In the genomic region with DNA sequence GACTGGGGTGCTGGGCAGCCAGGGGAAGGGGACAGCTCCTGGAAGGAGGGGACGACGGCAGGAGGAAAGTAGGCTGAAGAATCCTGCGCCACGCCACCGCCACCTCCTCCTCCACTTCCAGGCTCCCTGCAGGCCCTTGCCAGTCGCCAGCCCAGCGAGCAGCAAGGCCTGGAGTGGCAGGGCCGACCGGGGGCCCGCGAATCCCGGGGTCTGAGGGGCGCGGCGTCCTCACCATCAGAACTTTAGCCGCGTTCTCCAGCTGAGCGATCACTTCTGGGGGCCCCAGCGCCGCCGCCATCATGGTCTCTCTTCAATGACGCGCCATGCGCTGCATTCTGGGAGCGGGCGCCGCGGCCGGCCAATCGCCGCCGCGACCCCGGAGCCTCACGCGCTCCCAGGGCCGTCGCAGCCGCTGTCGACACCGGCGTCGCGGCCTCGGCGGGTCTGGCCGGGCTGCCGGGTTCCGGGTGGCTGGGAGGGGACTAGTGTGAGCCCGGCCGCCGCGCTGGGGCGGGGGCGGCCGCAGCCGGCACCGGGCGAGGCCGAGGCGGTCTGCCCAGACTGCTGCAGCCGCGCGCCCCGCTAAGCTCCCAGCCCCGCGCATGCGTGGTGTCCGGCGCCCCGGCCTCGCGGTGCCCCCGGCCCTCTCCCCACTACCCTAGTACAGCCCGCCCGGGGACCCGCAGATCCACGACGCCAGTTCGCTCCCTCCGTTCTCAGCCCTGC, we compare ENCODE assay signal across 8 cellular contexts. TPM values are rescaled to one million over a fixed set of nuclear protein-coding genes. Genes with fewer than 3 reads are reported as not detected.
DNase-seq lines count a peak whose midpoint lies in the region; ATAC-seq and TF ChIP-seq lines count a peak whose summit lies in the region.

A gene (minus strand): TSS at position 309 of the 726 bp plus-strand sequence. CDS start 8 bp downstream, at position 301.

- H3K4me1 ChIP-seq in uterus = no peaks in the 10 kb centered on the region

- H3K36me3 ChIP-seq in uterus = no peaks in the 10 kb centered on the region

- peaks cover 17% of the 10 kb centered on the region for H3K4me1 Mint-ChIP-seq in T-helper 1 cell treated with Interleukin-12 subunit alpha and Interleukin-12 subunit beta and Interleukin-4 antibody, amounts not matched to agents 30 μg/mL and 1 μg/mL, for 36 hours (ENCODE audit: low read depth)

- DNase-seq in GM12864 (ENCODE audit: low read depth) = peak; percentile 24
- DNase-seq in HEK293T (ENCODE audit: extremely low spot score) = peak; percentile 71
- peak; percentile 88 for DNase-seq in NAMALWA (ENCODE audit: low spot score)
- peak; percentile 48 for DNase-seq in amniotic stem cell (lab: John Stamatoyannopoulos, UW)
- peak; percentile 89 for DNase-seq in left ventricle myocardium superior
- peak; percentile 73 for DNase-seq in putamen (ENCODE audit: low spot score)
- DNase-seq in uterus = peak; percentile 60 to 77

- peak within 1 kb of the TSS; percentile 96 for H3K4me3 Mint-ChIP-seq in T-helper 1 cell treated with Interleukin-12 subunit alpha and Interleukin-12 subunit beta and Interleukin-4 antibody, amounts not matched to agents 30 μg/mL and 1 μg/mL, for 36 hours

- peak within 1 kb of the TSS; percentile 97 for H3K27ac Mint-ChIP-seq in T-helper 1 cell treated with Interleukin-12 subunit alpha and Interleukin-12 subunit beta and Interleukin-4 antibody, amounts not matched to agents 30 μg/mL and 1 μg/mL, for 36 hours

- intact Hi-C loops in left ventricle myocardium superior (cut with micrococcal nuclease) = no loop called here
- intact Hi-C loops in uterus (cut with DNase I; ENCODE audit: low total_unique reads) = no loop called here

- H3K27me3 Mint-ChIP-seq in T-helper 1 cell treated with Interleukin-12 subunit alpha and Interleukin-12 subunit beta and Interleukin-4 antibody, amounts not matched to agents 30 μg/mL and 1 μg/mL, for 36 hours (ENCODE audit: low read depth) = no peaks in the 10 kb centered on the region

- H3K4me3 ChIP-seq in GM12864 (ENCODE audit: low read depth, low read length) = peak within 1 kb of the TSS; percentile 90
- H3K4me3 ChIP-seq in uterus = peak within 1 kb of the TSS; percentile 79 to 99

- peak within 1 kb of the TSS; percentile 92 for H3K27ac ChIP-seq in uterus

- no peaks in the 10 kb centered on the region for H3K9me3 Mint-ChIP-seq in T-helper 1 cell treated with Interleukin-12 subunit alpha and Interleukin-12 subunit beta and Interleukin-4 antibody, amounts not matched to agents 30 μg/mL and 1 μg/mL, for 36 hours

- TF ChIP-seq POLR2A in uterus (IDR thresholded peaks at IDR 0.05) = peak; percentile 47 to 66

- H3K27me3 ChIP-seq in uterus = no peaks in the 10 kb centered on the region

- no peaks in the 10 kb centered on the region for H3K9me3 ChIP-seq in uterus

- POLR2A ChIA-PET in HEK293T (lab: Yijun Ruan, JAX) = interaction anchor here (1.0 to 2.4 kb wide), 9 partner anchors 18 to 407 kb away, joined by 3 to 8 read pairs (median 3); no protein-coding TSS in a partner anchor

- CTCF ChIA-PET in HEK293T (lab: Yijun Ruan, JAX) = no interaction called here

- TF ChIP-seq CTCF in GM12864 (IDR thresholded peaks at IDR 0.05; ENCODE audit: low read depth, low read length, missing control alignments) (no peak), uterus (IDR thresholded peaks at IDR 0.05) (no peak)

- ATAC-seq in left ventricle myocardium superior = peak; percentile 98

- H3K36me3 Mint-ChIP-seq in T-helper 1 cell treated with Interleukin-12 subunit alpha and Interleukin-12 subunit beta and Interleukin-4 antibody, amounts not matched to agents 30 μg/mL and 1 μg/mL, for 36 hours (ENCODE audit: low read depth) = peaks cover 10% of the 10 kb centered on the region

TF ChIP-seq in HEK293T, 16 proteins besides CTCF, POLR2A, EP300 and RAD21:
- TF ChIP-seq ARNT (IDR thresholded peaks at IDR 0.05) (0 out of 2 replicates have a peak, but pooled peaks have one; percentile 29), ELF4 (IDR thresholded peaks at IDR 0.05) (0 out of 2 replicates have a peak, but pooled peaks have one; percentile 6), SP1 (IDR thresholded peaks at IDR 0.05) (no peak), ZNF384 (IDR thresholded peaks at IDR 0.05) (no peak), FOXM1 (IDR thresholded peaks at IDR 0.05; ENCODE audit: borderline replicate concordance) (0 out of 2 replicates have a peak, but pooled peaks have one; percentile 15), HDGF (IDR thresholded peaks at IDR 0.05; ENCODE audit: borderline replicate concordance) (no peak), TARDBP (IDR thresholded peaks at IDR 0.05) (no peak), FOXA1 (IDR thresholded peaks at IDR 0.05) (no peak), SUZ12 (IDR thresholded peaks at IDR 0.05) (no peak), L3MBTL2 (conservative IDR thresholded peaks at IDR 0.05) (no peak), BHLHE40 (IDR thresholded peaks at IDR 0.05; ENCODE audit: borderline replicate concordance) (no peak), FOXK2 (IDR thresholded peaks at IDR 0.05) (no peak), NFRKB (IDR thresholded peaks at IDR 0.05) (no peak), LEF1 (IDR thresholded peaks at IDR 0.05; ENCODE audit: borderline replicate concordance) (peak; percentile 39; the same call in 1 of the 2 replicates), CTBP1 (IDR thresholded peaks at IDR 0.05; ENCODE audit: borderline replicate concordance) (no peak)
- TF ChIP-seq, protein P1, sequence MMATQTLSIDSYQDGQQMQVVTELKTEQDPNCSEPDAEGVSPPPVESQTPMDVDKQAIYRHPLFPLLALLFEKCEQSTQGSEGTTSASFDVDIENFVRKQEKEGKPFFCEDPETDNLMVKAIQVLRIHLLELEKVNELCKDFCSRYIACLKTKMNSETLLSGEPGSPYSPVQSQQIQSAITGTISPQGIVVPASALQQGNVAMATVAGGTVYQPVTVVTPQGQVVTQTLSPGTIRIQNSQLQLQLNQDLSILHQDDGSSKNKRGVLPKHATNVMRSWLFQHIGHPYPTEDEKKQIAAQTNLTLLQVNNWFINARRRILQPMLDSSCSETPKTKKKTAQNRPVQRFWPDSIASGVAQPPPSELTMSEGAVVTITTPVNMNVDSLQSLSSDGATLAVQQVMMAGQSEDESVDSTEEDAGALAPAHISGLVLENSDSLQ (IDR thresholded peaks at IDR 0.05) = no peak

RNA-seq across cellular contexts. Expression of the gene that starts here (rescaled TPM):
- total RNA-seq in left ventricle myocardium superior = 32.9 TPM
- total RNA-seq in uterus = 10 to 100 TPM in 2 of 4 donors, 1 to 10 TPM in 2; 4.9 to 35.4 (median 13.3) TPM

Comparison
In these comparisons a context has a peak if more than half of its experiments do, and no peak if none do; other contexts are left out.
1. Peak in every context shown above with its lines: DNase-seq, ATAC-seq, H3K4me3 ChIP-seq and H3K27ac ChIP-seq.
2. DNase-seq: peak in every context shown above with its lines; median percentile 89 in left ventricle myocardium superior; 88 in NAMALWA; 73 in putamen; 71 in HEK293T; 68 in uterus; 48 in amniotic stem cell; 24 in GM12864.